ENCODE assay signal across 1 cellular context in the genomic region with DNA sequence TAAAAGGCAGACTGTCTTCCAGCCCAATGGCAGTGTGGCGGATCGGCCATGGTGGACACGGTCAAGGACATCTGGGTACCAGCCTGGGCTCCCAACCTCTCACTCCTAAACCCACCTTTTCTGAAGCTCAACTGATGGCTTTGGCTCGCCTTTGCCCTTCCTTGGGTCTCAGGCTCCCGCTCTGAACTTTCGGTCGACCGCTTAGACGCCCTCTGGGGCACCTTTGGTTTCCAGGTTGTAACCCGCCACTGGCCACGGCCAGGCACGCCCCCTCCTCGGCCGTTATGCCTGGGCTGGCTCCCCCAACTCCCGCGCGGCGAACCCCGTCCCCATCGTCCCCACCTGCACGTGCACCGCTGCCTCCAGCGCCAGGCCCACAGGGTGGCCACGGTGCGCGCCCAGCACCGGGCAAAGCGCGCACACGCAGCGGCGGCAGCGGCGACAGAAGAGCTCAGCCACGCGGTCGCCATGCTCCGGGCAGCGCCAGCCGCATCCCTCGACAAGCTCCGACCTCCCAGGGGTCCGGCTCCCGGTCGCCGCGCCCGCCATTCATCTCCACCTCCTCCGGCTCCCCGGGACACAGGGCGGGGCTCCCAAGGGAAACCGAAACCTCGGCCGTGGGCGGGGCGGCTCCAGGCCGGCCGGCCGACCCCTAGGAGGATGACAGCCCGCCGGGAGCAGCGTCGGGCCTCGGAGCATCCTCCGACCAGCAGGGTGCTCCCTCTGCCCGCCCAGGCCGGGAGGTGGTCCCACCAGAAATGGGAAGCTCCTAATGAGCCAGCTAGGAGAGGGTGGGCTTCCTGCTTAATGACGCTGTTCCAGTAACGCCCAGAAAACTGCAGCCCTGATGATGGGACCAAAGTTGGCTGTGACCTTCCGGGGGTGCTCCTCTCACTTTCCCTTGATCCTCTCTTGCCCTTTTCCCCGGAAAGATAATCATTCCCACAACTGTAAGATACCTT.
TF ChIP-seq lines count a peak whose summit lies in the region.

A gene with protein sequence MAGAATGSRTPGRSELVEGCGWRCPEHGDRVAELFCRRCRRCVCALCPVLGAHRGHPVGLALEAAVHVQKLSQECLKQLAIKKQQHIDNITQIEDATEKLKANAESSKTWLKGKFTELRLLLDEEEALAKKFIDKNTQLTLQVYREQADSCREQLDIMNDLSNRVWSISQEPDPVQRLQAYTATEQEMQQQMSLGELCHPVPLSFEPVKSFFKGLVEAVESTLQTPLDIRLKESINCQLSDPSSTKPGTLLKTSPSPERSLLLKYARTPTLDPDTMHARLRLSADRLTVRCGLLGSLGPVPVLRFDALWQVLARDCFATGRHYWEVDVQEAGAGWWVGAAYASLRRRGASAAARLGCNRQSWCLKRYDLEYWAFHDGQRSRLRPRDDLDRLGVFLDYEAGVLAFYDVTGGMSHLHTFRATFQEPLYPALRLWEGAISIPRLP (minus strand): TSS at position 583 of the 962 bp plus-strand sequence. CDS start 34 bp downstream, at position 549.

TF ChIP-seq in K562, 482 proteins besides CTCF, POLR2A, EP300 and RAD21 (continued from another document and continues in another):
- no peak for TF ChIP-seq TCF7L2 (IDR thresholded peaks at IDR 0.05; ENCODE audit: low read depth, low read length)
- TF ChIP-seq JUN (IDR thresholded peaks at IDR 0.05; ENCODE audit: borderline replicate concordance, low read depth, low read length), result no peak
- TF ChIP-seq JUN (CRISPR knock-in tag; IDR thresholded peaks at IDR 0.05; ENCODE audit: borderline replicate concordance), result 0 out of 2 replicates have a peak, but pooled peaks have one; percentile 34
- TF ChIP-seq PTBP1 (IDR thresholded peaks at IDR 0.05; ENCODE audit: low read depth, low read length), result no peak
- peak; percentile 83 for TF ChIP-seq FIP1L1 (IDR thresholded peaks at IDR 0.05; ENCODE audit: low read depth, low read length, poor library complexity, severe bottlenecking)
- TF ChIP-seq POLR2G (IDR thresholded peaks at IDR 0.05; ENCODE audit: low read depth, low read length), result peak; percentile 83
- TF ChIP-seq, protein P1, sequence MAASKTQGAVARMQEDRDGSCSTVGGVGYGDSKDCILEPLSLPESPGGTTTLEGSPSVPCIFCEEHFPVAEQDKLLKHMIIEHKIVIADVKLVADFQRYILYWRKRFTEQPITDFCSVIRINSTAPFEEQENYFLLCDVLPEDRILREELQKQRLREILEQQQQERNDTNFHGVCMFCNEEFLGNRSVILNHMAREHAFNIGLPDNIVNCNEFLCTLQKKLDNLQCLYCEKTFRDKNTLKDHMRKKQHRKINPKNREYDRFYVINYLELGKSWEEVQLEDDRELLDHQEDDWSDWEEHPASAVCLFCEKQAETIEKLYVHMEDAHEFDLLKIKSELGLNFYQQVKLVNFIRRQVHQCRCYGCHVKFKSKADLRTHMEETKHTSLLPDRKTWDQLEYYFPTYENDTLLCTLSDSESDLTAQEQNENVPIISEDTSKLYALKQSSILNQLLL (CRISPR knock-in tag; IDR thresholded peaks at IDR 0.05; ENCODE audit: borderline replicate concordance), result no peak
- no peak for TF ChIP-seq POLR2AphosphoS2 (IDR thresholded peaks at IDR 0.05; ENCODE audit: low read length)
- TF ChIP-seq, protein P2, sequence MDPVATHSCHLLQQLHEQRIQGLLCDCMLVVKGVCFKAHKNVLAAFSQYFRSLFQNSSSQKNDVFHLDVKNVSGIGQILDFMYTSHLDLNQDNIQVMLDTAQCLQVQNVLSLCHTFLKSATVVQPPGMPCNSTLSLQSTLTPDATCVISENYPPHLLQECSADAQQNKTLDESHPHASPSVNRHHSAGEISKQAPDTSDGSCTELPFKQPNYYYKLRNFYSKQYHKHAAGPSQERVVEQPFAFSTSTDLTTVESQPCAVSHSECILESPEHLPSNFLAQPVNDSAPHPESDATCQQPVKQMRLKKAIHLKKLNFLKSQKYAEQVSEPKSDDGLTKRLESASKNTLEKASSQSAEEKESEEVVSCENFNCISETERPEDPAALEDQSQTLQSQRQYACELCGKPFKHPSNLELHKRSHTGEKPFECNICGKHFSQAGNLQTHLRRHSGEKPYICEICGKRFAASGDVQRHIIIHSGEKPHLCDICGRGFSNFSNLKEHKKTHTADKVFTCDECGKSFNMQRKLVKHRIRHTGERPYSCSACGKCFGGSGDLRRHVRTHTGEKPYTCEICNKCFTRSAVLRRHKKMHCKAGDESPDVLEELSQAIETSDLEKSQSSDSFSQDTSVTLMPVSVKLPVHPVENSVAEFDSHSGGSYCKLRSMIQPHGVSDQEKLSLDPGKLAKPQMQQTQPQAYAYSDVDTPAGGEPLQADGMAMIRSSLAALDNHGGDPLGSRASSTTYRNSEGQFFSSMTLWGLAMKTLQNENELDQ (CRISPR knock-in tag; IDR thresholded peaks at IDR 0.05; ENCODE audit: borderline replicate concordance), result no peak
- TF ChIP-seq E2F3 (CRISPR knock-in tag; IDR thresholded peaks at IDR 0.05), result no peak; the same call in 1 of the 2 replicates
- TF ChIP-seq ELF1 (tag; IDR thresholded peaks at IDR 0.05), result no peak
- TF ChIP-seq, protein P3, sequence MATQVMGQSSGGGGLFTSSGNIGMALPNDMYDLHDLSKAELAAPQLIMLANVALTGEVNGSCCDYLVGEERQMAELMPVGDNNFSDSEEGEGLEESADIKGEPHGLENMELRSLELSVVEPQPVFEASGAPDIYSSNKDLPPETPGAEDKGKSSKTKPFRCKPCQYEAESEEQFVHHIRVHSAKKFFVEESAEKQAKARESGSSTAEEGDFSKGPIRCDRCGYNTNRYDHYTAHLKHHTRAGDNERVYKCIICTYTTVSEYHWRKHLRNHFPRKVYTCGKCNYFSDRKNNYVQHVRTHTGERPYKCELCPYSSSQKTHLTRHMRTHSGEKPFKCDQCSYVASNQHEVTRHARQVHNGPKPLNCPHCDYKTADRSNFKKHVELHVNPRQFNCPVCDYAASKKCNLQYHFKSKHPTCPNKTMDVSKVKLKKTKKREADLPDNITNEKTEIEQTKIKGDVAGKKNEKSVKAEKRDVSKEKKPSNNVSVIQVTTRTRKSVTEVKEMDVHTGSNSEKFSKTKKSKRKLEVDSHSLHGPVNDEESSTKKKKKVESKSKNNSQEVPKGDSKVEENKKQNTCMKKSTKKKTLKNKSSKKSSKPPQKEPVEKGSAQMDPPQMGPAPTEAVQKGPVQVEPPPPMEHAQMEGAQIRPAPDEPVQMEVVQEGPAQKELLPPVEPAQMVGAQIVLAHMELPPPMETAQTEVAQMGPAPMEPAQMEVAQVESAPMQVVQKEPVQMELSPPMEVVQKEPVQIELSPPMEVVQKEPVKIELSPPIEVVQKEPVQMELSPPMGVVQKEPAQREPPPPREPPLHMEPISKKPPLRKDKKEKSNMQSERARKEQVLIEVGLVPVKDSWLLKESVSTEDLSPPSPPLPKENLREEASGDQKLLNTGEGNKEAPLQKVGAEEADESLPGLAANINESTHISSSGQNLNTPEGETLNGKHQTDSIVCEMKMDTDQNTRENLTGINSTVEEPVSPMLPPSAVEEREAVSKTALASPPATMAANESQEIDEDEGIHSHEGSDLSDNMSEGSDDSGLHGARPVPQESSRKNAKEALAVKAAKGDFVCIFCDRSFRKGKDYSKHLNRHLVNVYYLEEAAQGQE (CRISPR knock-in tag; IDR thresholded peaks at IDR 0.05; ENCODE audit: low read depth), result 0 out of 2 replicates have a peak, but pooled peaks have one; percentile 21
- peak; percentile 65 for TF ChIP-seq U2AF1 (optimal IDR thresholded peaks at IDR 0.05; ENCODE audit: low read depth, low read length)
- TF ChIP-seq PPARD (CRISPR knock-in tag; IDR thresholded peaks at IDR 0.05), result no peak
- TF ChIP-seq ZNF23 (CRISPR knock-in tag; IDR thresholded peaks at IDR 0.05), result no peak
- TF ChIP-seq ZKSCAN1 (IDR thresholded peaks at IDR 0.05; ENCODE audit: low read depth, low read length), result no peak
- TF ChIP-seq, protein P4, sequence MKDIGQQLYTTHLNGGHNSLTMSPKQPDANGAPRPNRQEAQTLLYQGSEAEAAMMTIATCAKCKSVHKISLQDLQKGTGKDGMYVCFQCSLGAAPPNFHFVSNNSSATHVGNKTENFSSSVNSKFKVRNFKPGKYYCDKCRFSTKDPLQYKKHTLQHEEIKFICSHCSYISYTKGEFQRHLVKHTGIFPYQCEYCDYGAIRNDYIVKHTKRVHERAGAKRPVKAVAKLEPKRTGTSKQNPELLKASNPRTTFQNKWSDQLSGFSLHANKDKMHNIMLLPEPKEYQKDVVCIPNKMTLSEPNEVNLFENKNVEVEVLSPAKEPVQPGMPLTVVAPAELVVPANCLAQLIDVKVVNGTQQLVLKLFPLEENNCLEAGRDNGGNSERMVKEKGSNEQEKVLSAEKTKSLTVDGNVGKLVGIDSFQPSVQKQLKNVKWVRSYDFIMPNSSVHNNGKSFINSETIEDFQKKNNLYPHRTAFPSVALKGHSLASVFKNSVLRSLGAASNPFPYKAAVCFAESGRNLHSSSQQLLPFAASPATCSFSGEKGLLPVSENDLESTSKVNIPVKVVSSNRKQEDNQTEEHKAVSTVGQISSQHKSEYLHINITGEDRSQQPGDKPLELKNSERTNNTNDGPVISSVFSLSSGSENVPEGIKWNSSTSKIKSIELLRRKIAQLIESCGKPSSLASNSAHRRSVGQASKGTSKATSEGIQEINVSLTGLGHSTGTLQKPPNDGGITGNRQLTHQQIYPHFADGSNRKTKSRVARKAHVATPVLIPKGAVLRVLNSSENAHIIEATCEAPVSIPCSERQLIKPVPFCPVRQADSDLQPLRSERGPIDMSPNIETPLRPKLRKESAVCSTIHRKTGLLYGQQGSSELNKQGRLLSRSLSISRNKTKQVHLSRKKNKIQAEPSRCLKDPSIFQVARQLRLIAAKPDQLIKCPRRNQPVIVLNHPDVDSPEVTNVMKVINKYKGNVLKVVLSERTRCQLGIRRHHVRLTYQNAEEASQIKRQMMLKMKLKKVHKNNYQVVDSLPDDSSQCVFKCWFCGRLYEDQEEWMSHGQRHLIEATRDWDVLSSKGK (CRISPR knock-in tag; IDR thresholded peaks at IDR 0.05), result no peak
- TF ChIP-seq, protein P5, sequence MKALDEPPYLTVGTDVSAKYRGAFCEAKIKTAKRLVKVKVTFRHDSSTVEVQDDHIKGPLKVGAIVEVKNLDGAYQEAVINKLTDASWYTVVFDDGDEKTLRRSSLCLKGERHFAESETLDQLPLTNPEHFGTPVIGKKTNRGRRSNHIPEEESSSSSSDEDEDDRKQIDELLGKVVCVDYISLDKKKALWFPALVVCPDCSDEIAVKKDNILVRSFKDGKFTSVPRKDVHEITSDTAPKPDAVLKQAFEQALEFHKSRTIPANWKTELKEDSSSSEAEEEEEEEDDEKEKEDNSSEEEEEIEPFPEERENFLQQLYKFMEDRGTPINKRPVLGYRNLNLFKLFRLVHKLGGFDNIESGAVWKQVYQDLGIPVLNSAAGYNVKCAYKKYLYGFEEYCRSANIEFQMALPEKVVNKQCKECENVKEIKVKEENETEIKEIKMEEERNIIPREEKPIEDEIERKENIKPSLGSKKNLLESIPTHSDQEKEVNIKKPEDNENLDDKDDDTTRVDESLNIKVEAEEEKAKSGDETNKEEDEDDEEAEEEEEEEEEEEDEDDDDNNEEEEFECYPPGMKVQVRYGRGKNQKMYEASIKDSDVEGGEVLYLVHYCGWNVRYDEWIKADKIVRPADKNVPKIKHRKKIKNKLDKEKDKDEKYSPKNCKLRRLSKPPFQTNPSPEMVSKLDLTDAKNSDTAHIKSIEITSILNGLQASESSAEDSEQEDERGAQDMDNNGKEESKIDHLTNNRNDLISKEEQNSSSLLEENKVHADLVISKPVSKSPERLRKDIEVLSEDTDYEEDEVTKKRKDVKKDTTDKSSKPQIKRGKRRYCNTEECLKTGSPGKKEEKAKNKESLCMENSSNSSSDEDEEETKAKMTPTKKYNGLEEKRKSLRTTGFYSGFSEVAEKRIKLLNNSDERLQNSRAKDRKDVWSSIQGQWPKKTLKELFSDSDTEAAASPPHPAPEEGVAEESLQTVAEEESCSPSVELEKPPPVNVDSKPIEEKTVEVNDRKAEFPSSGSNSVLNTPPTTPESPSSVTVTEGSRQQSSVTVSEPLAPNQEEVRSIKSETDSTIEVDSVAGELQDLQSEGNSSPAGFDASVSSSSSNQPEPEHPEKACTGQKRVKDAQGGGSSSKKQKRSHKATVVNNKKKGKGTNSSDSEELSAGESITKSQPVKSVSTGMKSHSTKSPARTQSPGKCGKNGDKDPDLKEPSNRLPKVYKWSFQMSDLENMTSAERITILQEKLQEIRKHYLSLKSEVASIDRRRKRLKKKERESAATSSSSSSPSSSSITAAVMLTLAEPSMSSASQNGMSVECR (CRISPR knock-in tag; IDR thresholded peaks at IDR 0.05), result peak; percentile 90
- no peak for TF ChIP-seq BRF1 (IDR thresholded peaks at IDR 0.05; ENCODE audit: borderline replicate concordance, extremely low read depth, insufficient read length)
- TF ChIP-seq, protein P6, sequence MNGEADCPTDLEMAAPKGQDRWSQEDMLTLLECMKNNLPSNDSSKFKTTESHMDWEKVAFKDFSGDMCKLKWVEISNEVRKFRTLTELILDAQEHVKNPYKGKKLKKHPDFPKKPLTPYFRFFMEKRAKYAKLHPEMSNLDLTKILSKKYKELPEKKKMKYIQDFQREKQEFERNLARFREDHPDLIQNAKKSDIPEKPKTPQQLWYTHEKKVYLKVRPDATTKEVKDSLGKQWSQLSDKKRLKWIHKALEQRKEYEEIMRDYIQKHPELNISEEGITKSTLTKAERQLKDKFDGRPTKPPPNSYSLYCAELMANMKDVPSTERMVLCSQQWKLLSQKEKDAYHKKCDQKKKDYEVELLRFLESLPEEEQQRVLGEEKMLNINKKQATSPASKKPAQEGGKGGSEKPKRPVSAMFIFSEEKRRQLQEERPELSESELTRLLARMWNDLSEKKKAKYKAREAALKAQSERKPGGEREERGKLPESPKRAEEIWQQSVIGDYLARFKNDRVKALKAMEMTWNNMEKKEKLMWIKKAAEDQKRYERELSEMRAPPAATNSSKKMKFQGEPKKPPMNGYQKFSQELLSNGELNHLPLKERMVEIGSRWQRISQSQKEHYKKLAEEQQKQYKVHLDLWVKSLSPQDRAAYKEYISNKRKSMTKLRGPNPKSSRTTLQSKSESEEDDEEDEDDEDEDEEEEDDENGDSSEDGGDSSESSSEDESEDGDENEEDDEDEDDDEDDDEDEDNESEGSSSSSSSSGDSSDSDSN (IDR thresholded peaks at IDR 0.05; ENCODE audit: borderline replicate concordance in 1 of 2, low read depth in 2 of 2, low read length in 2 of 2), result no peak
- TF ChIP-seq, protein P7, sequence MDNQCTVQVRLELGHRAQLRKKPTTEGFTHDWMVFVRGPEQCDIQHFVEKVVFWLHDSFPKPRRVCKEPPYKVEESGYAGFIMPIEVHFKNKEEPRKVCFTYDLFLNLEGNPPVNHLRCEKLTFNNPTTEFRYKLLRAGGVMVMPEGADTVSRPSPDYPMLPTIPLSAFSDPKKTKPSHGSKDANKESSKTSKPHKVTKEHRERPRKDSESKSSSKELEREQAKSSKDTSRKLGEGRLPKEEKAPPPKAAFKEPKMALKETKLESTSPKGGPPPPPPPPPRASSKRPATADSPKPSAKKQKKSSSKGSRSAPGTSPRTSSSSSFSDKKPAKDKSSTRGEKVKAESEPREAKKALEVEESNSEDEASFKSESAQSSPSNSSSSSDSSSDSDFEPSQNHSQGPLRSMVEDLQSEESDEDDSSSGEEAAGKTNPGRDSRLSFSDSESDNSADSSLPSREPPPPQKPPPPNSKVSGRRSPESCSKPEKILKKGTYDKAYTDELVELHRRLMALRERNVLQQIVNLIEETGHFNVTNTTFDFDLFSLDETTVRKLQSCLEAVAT (IDR thresholded peaks at IDR 0.05), result no peak
- TF ChIP-seq ARHGAP35 (IDR thresholded peaks at IDR 0.05; ENCODE audit: partially characterized antibody), result no peak
- TF ChIP-seq PHB (CRISPR knock-in tag; IDR thresholded peaks at IDR 0.05), result no peak
- TF ChIP-seq NR2C1 (IDR thresholded peaks at IDR 0.05), result peak; percentile 49
- TF ChIP-seq NR2C1 (tag; IDR thresholded peaks at IDR 0.05), result peak; percentile 67
- no peak for TF ChIP-seq SAFB (IDR thresholded peaks at IDR 0.05; ENCODE audit: borderline replicate concordance, low read depth, low read length)
